In the genomic region with DNA sequence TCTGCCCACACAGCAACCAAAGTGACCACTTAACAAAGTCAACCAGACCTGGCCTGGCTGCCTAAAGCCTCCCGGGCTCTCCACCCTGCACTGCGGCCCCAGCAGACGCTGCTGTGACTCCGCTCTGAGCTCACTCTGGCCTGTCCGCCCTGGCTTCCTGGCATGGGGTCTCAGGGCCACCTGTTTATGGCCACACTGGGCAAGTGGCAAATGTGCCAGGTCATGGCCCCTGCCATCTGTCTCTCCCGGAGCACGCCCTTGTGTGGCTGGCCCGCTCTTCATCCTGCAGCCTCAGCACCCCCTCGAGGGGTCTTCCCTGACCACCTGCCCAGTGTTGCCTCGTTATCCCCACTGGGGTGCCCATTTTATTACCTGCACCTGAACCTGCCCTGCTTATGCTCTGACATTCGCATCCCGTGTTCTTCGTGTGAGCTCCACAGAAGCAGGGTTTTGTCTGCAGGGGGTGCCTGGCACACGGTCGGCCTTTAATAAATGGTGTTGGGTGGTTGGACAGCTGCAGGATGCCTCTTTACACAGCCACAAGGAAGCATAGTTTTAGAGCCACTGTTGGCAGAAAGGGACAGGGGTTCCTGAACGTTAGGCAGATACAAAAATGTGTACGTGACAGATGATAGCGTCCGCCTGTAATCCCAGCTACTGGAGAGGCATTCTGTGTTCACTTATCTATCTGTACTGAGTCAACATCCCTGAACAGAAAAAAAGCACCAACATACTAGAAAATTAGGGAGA, we compare ENCODE assay signal across 15 cellular contexts.
"Had no signal": no experiment of that assay in that cellular context is flagged by ENCODE, and none has a peak within 500 bp of the region (broad histone marks: within the 10 kb centered on the region; RNA-seq: fewer than 3 reads in every experiment).

No MANE protein-coding gene starts in this region.

- H3K4me3 ChIP-seq: body of pancreas, cardiac muscle cell, tibial artery had no signal

- DNase-seq: activated CD4-positive, alpha-beta T cell treated with anti-CD3 and anti-CD28 coated beads for 1 hour; activated gamma-delta T cell treated with Interleukin-2 at 50 U/mL for 16 hours; anterior cingulate cortex; body of pancreas; effector memory CD4-positive, alpha-beta T cell; glutamatergic neuron; hippocampal formation; nephron progenitor cell; occipital lobe; stimulated activated CD4-positive, alpha-beta T cell treated with anti-CD3 and anti-CD28 coated beads, Interleukin-4, amount 100 ng/mL, for 24 hours; stimulated activated naive CD8-positive, alpha-beta T cell treated with anti-CD3 and anti-CD28 coated beads, Interleukin-15, Interleukin-2, amounts not matched to agents 100 U/mL and 50 U/mL, for 24 hours; T-helper 1 cell; T-helper 9 cell; tibial artery had no signal

- H3K27me3 ChIP-seq: body of pancreas, cardiac muscle cell had no signal

- H3K27ac ChIP-seq: body of pancreas, cardiac muscle cell, tibial artery had no signal

- H3K4me1 ChIP-seq: body of pancreas, tibial artery had no signal

- H3K36me3 ChIP-seq: cardiac muscle cell, tibial artery had no signal
